Comparison of ENCODE assay signal across 13 cellular contexts in the genomic region with DNA sequence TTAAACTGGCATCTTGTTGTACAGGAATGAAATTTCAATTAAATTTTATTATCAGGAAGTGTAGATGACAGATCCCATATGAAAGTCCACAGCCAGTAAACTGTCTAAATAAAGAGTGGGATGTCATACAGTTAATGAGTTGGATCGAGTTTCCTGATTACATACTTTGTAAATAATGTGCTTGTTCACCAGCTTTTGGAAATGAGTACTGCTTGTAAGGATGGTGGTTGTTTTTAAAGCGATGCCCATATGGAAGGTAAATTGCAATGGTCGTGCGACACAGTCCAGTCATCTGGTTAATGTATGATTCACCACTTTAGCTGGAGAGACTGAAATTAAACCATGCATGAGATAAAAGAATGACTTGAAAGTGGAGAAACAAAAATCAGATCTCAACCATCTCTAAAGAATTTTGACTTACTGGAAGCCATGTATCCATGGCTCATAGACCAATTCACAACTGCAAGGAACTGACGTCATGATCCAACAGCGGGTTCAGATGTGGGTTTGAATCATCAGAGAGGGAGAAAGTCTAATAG. TPM values are rescaled to one million over a fixed set of nuclear protein-coding genes. Genes with fewer than 3 reads are reported as not detected.
DNase-seq lines count a peak whose midpoint lies in the region; ATAC-seq and TF ChIP-seq lines count a peak whose summit lies in the region.
"Had no signal": no experiment of that assay in that cellular context is flagged by ENCODE, and none has a peak within 500 bp of the region (broad histone marks: within the 10 kb centered on the region; RNA-seq: fewer than 3 reads in every experiment).

No MANE protein-coding gene starts in this region.

- in situ Hi-C loops in astrocyte of the cerebellum (cut with HindIII; ENCODE audit: low sequenced_read_pairs) = no loop called here

- DNase-seq in COLO829 (ENCODE audit: low spot score) (peak; percentile 18), HS-5 (ENCODE audit: low read depth) (peak; percentile 90), astrocyte of the cerebellum (ENCODE audit: low read depth) (peak; percentile 70), mucosa of descending colon (no peak), NCI-H1092 (lab: John Stamatoyannopoulos, UW) (no peak)
- DNase-seq in activated CD4-positive, alpha-beta T cell treated with anti-CD3 and anti-CD28 coated beads, Interleukin-2, amount 10 ng/mL, durations not matched to agents 7 days and 5 days = no peak
- DNase-seq in effector CD8-positive, alpha-beta T cell (lab: John Stamatoyannopoulos, UW) = no peak
- DNase-seq: activated naive CD8-positive, alpha-beta T cell treated with anti-CD3 and anti-CD28 coated beads, Interleukin-2, amount 50 U/mL, for 24 hours; DMS79; KBM-7; stimulated activated CD4-positive, alpha-beta T cell treated with anti-CD3 and anti-CD28 coated beads, Interleukin-4, amount 100 ng/mL, for 1 hour had no signal

- no peaks in the 10 kb centered on the region for H3K4me1 Mint-ChIP-seq in activated CD4-positive, alpha-beta T cell treated with anti-CD3 and anti-CD28 coated beads, Interleukin-2, amount 10 ng/mL, durations not matched to agents 7 days and 5 days
- H3K4me1 Mint-ChIP-seq: activated naive CD8-positive, alpha-beta T cell treated with anti-CD3 and anti-CD28 coated beads, Interleukin-2, amount 50 U/mL, for 24 hours had no signal

- H3K27me3 Mint-ChIP-seq in activated CD4-positive, alpha-beta T cell treated with anti-CD3 and anti-CD28 coated beads, Interleukin-2, amount 10 ng/mL, durations not matched to agents 7 days and 5 days = peaks cover 4% of the 10 kb centered on the region
- H3K27me3 Mint-ChIP-seq: activated naive CD8-positive, alpha-beta T cell treated with anti-CD3 and anti-CD28 coated beads, Interleukin-2, amount 50 U/mL, for 24 hours had no signal

- H3K9me3 Mint-ChIP-seq in activated CD4-positive, alpha-beta T cell treated with anti-CD3 and anti-CD28 coated beads, Interleukin-2, amount 10 ng/mL, durations not matched to agents 7 days and 5 days = no peaks in the 10 kb centered on the region
- H3K9me3 Mint-ChIP-seq: activated naive CD8-positive, alpha-beta T cell treated with anti-CD3 and anti-CD28 coated beads, Interleukin-2, amount 50 U/mL, for 24 hours had no signal

- H3K9me3 ChIP-seq in mucosa of descending colon = no peaks in the 10 kb centered on the region
- H3K9me3 ChIP-seq: suprapubic skin had no signal

- TF ChIP-seq CTCF in astrocyte of the cerebellum (IDR thresholded peaks at IDR 0.05; ENCODE audit: low read depth, low read length, missing control alignments) (no peak), mucosa of descending colon (IDR thresholded peaks at IDR 0.05) (no peak)

- no peak overlapping the region for H3K27ac Mint-ChIP-seq in activated CD4-positive, alpha-beta T cell treated with anti-CD3 and anti-CD28 coated beads, Interleukin-2, amount 10 ng/mL, durations not matched to agents 7 days and 5 days
- H3K27ac Mint-ChIP-seq: activated naive CD8-positive, alpha-beta T cell treated with anti-CD3 and anti-CD28 coated beads, Interleukin-2, amount 50 U/mL, for 24 hours had no signal

- H3K36me3 ChIP-seq in mucosa of descending colon (ENCODE audit: low read depth) = no peaks in the 10 kb centered on the region
- H3K36me3 ChIP-seq: suprapubic skin had no signal

- POLR2A ChIA-PET in activated CD4-positive, alpha-beta T cell treated with anti-CD3 and anti-CD28 coated beads, Interleukin-2, amount 10 ng/mL, durations not matched to agents 7 days and 5 days (lab: Charles Lee) = no interaction called here

- peak; percentile 84 for ATAC-seq in mucosa of descending colon
- ATAC-seq in GM21526 (IDR thresholded peaks at IDR 0.05; ENCODE audit: low FRiP score, unreplicated experiment) = no peak
- ATAC-seq: activated naive CD8-positive, alpha-beta T cell treated with anti-CD3 and anti-CD28 coated beads, Interleukin-2, amount 50 U/mL, for 24 hours had no signal

- H3K4me1 ChIP-seq in mucosa of descending colon (ENCODE audit: low read depth) = no peaks in the 10 kb centered on the region
- H3K4me1 ChIP-seq: suprapubic skin had no signal

- CTCF ChIA-PET in activated CD4-positive, alpha-beta T cell treated with anti-CD3 and anti-CD28 coated beads, Interleukin-2, amount 10 ng/mL, durations not matched to agents 7 days and 5 days (lab: Charles Lee) = interaction anchor here (1.0 to 1.1 kb wide), 2 partner anchors 20 to 34 kb away, joined by 3 read pairs; no protein-coding TSS in a partner anchor

- no peaks in the 10 kb centered on the region for H3K36me3 Mint-ChIP-seq in activated CD4-positive, alpha-beta T cell treated with anti-CD3 and anti-CD28 coated beads, Interleukin-2, amount 10 ng/mL, durations not matched to agents 7 days and 5 days (ENCODE audit: low read depth)

- H3K4me3 ChIP-seq in astrocyte of the cerebellum (ENCODE audit: low read depth, low read length) = no peak overlapping the region
- H3K4me3 ChIP-seq in mucosa of descending colon = no peak overlapping the region
- H3K4me3 ChIP-seq: suprapubic skin had no signal

- no peak overlapping the region for H3K4me3 Mint-ChIP-seq in activated CD4-positive, alpha-beta T cell treated with anti-CD3 and anti-CD28 coated beads, Interleukin-2, amount 10 ng/mL, durations not matched to agents 7 days and 5 days
- H3K4me3 Mint-ChIP-seq: activated naive CD8-positive, alpha-beta T cell treated with anti-CD3 and anti-CD28 coated beads, Interleukin-2, amount 50 U/mL, for 24 hours had no signal

- intact Hi-C loops in mucosa of descending colon (cut with DNase I, micrococcal nuclease) = no loop called here

RNA-seq across cellular contexts. Expression of a gene that starts 48.8 kb away (rescaled TPM):
- 1 to 10 TPM; 1.6 to 4.3 (median 2.2) TPM for total RNA-seq in mucosa of descending colon
- 1 to 10 TPM; 3.1 to 4.0 TPM for total RNA-seq in activated CD4-positive, alpha-beta T cell treated with anti-CD3 and anti-CD28 coated beads, Interleukin-2, amount 10 ng/mL, durations not matched to agents 7 days and 5 days

Comparison
In these comparisons a context has a peak if more than half of its experiments do, and no peak if none do; other contexts are left out.
1. DNase-seq: peak in COLO829 (single experiment), HS-5 (single experiment) and astrocyte of the cerebellum (single experiment); none in mucosa of descending colon (0 of 3), activated CD4-positive, alpha-beta T cell treated with anti-CD3 and anti-CD28 coated beads, Interleukin-2, amount 10 ng/mL, durations not matched to agents 7 days and 5 days (single experiment), NCI-H1092 (single experiment) and effector CD8-positive, alpha-beta T cell (single experiment).